In genomic region chr7:116438274-116438673, GRCh38 we compare ENCODE assay signal across 2 cellular contexts.
TF ChIP-seq lines count a peak whose summit lies in the region.

No MANE protein-coding gene starts in this region.

TF ChIP-seq in GM23338, 12 proteins besides CTCF, POLR2A, EP300 and RAD21:
- no peak for TF ChIP-seq ZNF462 (CRISPR knock-in tag; IDR thresholded peaks at IDR 0.05)
- TF ChIP-seq ETS1 (IDR thresholded peaks at IDR 0.05): no peak
- TF ChIP-seq CREB1 (CRISPR knock-in tag; IDR thresholded peaks at IDR 0.05; ENCODE audit: low read depth): no peak
- TF ChIP-seq ZNF114 (CRISPR knock-in tag; IDR thresholded peaks at IDR 0.05): no peak
- TF ChIP-seq EZH2 (IDR thresholded peaks at IDR 0.05; ENCODE audit: low read depth, unreplicated experiment): no peak
- no peak for TF ChIP-seq REST (IDR thresholded peaks at IDR 0.05; ENCODE audit: unreplicated experiment)
- TF ChIP-seq ZNF331 (CRISPR knock-in tag; IDR thresholded peaks at IDR 0.05; ENCODE audit: low read depth): no peak
- no peak for TF ChIP-seq JUNB (IDR thresholded peaks at IDR 0.05; ENCODE audit: unreplicated experiment)
- no peak for TF ChIP-seq NANOG (IDR thresholded peaks at IDR 0.05; ENCODE audit: borderline replicate concordance)
- no peak for TF ChIP-seq EZH2phosphoT487 (IDR thresholded peaks at IDR 0.05; ENCODE audit: unreplicated experiment)

TF ChIP-seq in H1, 55 proteins besides CTCF, POLR2A, EP300 and RAD21:
- TF ChIP-seq ATF2 (IDR thresholded peaks at IDR 0.05; ENCODE audit: low read length) (no peak), SP2 (IDR thresholded peaks at IDR 0.05; ENCODE audit: low read length) (no peak), RXRA (IDR thresholded peaks at IDR 0.05; ENCODE audit: insufficient read depth, low read depth, low read length) (no peak), SRF (IDR thresholded peaks at IDR 0.05; ENCODE audit: low read depth, low read length) (no peak), SIN3A (conservative IDR thresholded peaks at IDR 0.05 in 1 of 2, IDR thresholded peaks at IDR 0.05 in 1 of 2; ENCODE audit: low read depth in 1 of 2, low read length in 2 of 2) (no peak), BRCA1 (IDR thresholded peaks at IDR 0.05; ENCODE audit: low read depth, low read length) (no peak), TBP (IDR thresholded peaks at IDR 0.05; ENCODE audit: low read depth, low read length) (no peak), SUZ12 (IDR thresholded peaks at IDR 0.05; ENCODE audit: low read length) (no peak), TAF1 (IDR thresholded peaks at IDR 0.05; ENCODE audit: low read depth, low read length) (no peak), SAP30 (IDR thresholded peaks at IDR 0.05; ENCODE audit: insufficient read depth, insufficient replicate concordance, low read length) (no peak), MAX (IDR thresholded peaks at IDR 0.05) (no peak), HDAC6 (IDR thresholded peaks at IDR 0.05; ENCODE audit: low read depth, low read length) (no peak), SIX5 (IDR thresholded peaks at IDR 0.05; ENCODE audit: low read depth, low read length) (no peak), ASH2L (IDR thresholded peaks at IDR 0.05; ENCODE audit: low read length) (no peak)
TF ChIP-seq in H1: peak in this region for 0.
